Comparison of ENCODE assay signal across 8 cellular contexts in the genomic region with DNA sequence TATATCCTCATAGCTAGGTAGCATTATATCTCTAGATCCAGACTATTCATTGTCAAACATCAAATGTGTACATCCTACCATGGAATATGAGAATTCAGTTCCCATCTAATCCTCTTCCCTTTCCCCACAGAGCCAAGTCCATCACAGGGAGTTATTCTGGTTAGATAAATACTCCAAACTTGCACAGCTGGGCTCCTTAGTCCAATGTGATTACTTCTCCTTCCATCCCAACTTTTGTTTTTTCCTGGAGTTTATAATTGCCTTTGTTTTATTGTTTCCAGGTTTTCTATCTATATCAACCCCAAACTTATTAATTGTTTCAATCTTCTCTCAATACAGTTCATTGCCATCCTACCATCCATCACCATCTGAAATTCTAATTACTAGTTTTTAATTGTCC. TPM values are rescaled to one million over a fixed set of nuclear protein-coding genes. Genes with fewer than 3 reads are reported as not detected.
"Had no signal": no experiment of that assay in that cellular context is flagged by ENCODE, and none has a peak within 500 bp of the region (broad histone marks: within the 10 kb centered on the region; RNA-seq: fewer than 3 reads in every experiment).

No MANE protein-coding gene starts in this region.

- H3K4me3 Mint-ChIP-seq: GM23338, H9, HFFc6 had no signal

- H3K4me3 ChIP-seq: GM23338 had no signal

- ATAC-seq: GM23338, HepG2 had no signal

- DNase-seq: H9, HCEC 1CT, HFFc6, KG1 had no signal

- H3K27ac ChIP-seq: HL-60 had no signal

- H3K27ac Mint-ChIP-seq: GM23338, H9, HFFc6, IgD-negative memory B cell had no signal

RNA-seq across cellular contexts. Expression of a gene that starts 59.9 kb away (rescaled TPM):
- total RNA-seq: HepG2 had no signal
- polyA plus RNA-seq: HepG2 had no signal
